15 cellular contexts compared by ENCODE assay signal in the genomic region with DNA sequence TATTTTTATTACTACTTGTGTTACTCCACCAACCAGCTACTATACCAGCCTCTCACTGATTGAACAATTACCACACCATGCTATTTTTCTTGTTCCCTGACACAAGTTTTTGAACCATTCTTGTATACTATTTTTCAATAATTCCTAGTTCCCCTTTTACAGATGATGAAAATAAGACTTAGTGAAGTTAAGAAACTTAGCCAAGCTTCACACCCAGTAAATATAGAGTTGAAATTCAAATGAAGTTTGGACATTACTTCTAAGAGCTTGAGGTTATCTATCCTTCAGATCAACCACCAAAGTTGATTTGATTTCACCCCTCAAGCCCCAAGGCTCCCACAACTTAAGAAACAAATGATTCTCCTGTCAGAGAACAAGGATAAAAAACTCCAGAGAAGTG. TPM values are rescaled to one million over a fixed set of nuclear protein-coding genes. Genes with fewer than 3 reads are reported as not detected.
DNase-seq lines count a peak whose midpoint lies in the region; ATAC-seq lines count a peak whose summit lies in the region.
"Had no signal": no experiment of that assay in that cellular context is flagged by ENCODE, and none has a peak within 500 bp of the region (broad histone marks: within the 10 kb centered on the region; RNA-seq: fewer than 3 reads in every experiment).

No MANE protein-coding gene starts in this region.

- H3K9me3 Mint-ChIP-seq in memory B cell (peaks cover 5% of the 10 kb centered on the region), T-cell (no peaks in the 10 kb centered on the region)
- peaks cover 6% of the 10 kb centered on the region for H3K9me3 Mint-ChIP-seq in activated T-helper 2 cell treated with anti-CD3 and anti-CD28 coated beads, Interferon-gamma antibody, Interleukin-2, Interleukin-4, amounts not matched to agents 10 μg/mL and 5 μg/mL and 100 μg/mL, durations not matched to agents 14 hours and 24 hours and 36 hours
- H3K9me3 Mint-ChIP-seq: activated CD8-positive, alpha-beta T cell treated with anti-CD3 and anti-CD28 coated beads for 36 hours had no signal

- CTCF ChIA-PET in T-cell (lab: Charles Lee): no interaction called here

- H3K27me3 Mint-ChIP-seq in memory B cell (no peaks in the 10 kb centered on the region), T-cell (no peaks in the 10 kb centered on the region)
- peaks cover 13% of the 10 kb centered on the region for H3K27me3 Mint-ChIP-seq in activated T-helper 2 cell treated with anti-CD3 and anti-CD28 coated beads, Interferon-gamma antibody, Interleukin-2, Interleukin-4, amounts not matched to agents 10 μg/mL and 5 μg/mL and 100 μg/mL, durations not matched to agents 14 hours and 24 hours and 36 hours (ENCODE audit: low read depth)
- H3K27me3 Mint-ChIP-seq: activated CD8-positive, alpha-beta T cell treated with anti-CD3 and anti-CD28 coated beads for 36 hours; naive B cell had no signal

- H3K4me1 Mint-ChIP-seq in memory B cell (peaks cover 16% of the 10 kb centered on the region), T-cell (peaks cover 9 to 17% (median 15%) of the 10 kb centered on the region in 3 donors)
- peaks cover 9% of the 10 kb centered on the region for H3K4me1 Mint-ChIP-seq in activated T-helper 2 cell treated with anti-CD3 and anti-CD28 coated beads, Interferon-gamma antibody, Interleukin-2, Interleukin-4, amounts not matched to agents 10 μg/mL and 5 μg/mL and 100 μg/mL, durations not matched to agents 14 hours and 24 hours and 36 hours (ENCODE audit: low read depth)

- DNase-seq in memory B cell (ENCODE audit: low spot score in 2 of 2): no peak
- no peak for DNase-seq in T-cell
- DNase-seq in cerebellar nuclear complex (lab: John Stamatoyannopoulos, UW): no peak
- DNase-seq in activated T-helper 2 cell treated with anti-CD3 and anti-CD28 coated beads, Interferon-gamma antibody, Interleukin-2, Interleukin-4, amounts not matched to agents 10 μg/mL and 5 μg/mL and 100 μg/mL, durations not matched to agents 14 hours and 24 hours and 36 hours (ENCODE audit: low spot score): no peak
- DNase-seq: activated CD8-positive, alpha-beta T cell treated with anti-CD3 and anti-CD28 coated beads for 36 hours; adrenal gland; foreskin melanocyte; KBM-7; naive B cell; NCI-H1417 treated with DMSO at 0.1 percent for 48 hours; posterior cingulate gyrus had no signal

- POLR2A ChIA-PET in T-cell (lab: Charles Lee): interaction anchor here in 1 of 2 donors (0.6 kb wide), 1 partner anchor 795 kb away, joined by 3 read pairs; no protein-coding TSS in a partner anchor

- H3K27ac Mint-ChIP-seq in memory B cell (no peak overlapping the region), T-cell (no peak overlapping the region)
- no peak overlapping the region for H3K27ac Mint-ChIP-seq in activated T-helper 2 cell treated with anti-CD3 and anti-CD28 coated beads, Interferon-gamma antibody, Interleukin-2, Interleukin-4, amounts not matched to agents 10 μg/mL and 5 μg/mL and 100 μg/mL, durations not matched to agents 14 hours and 24 hours and 36 hours
- H3K27ac Mint-ChIP-seq: activated CD8-positive, alpha-beta T cell treated with anti-CD3 and anti-CD28 coated beads for 36 hours had no signal

- ATAC-seq in GM18867 (IDR thresholded peaks at IDR 0.05; ENCODE audit: unreplicated experiment) (peak; percentile 77), GM21528 (IDR thresholded peaks at IDR 0.05; ENCODE audit: low FRiP score, unreplicated experiment) (peak; percentile 62), HG03066 (IDR thresholded peaks at IDR 0.05; ENCODE audit: low read depth, unreplicated experiment) (peak; percentile 44), memory B cell (ENCODE audit: low read depth) (peak; percentile 29), T-cell (replicated peaks in 1 of 4) (no peak)
- ATAC-seq: activated CD8-positive, alpha-beta T cell treated with anti-CD3 and anti-CD28 coated beads for 36 hours; HCT116 had no signal

- H3K36me3 Mint-ChIP-seq in memory B cell (no peaks in the 10 kb centered on the region), T-cell (no peaks in the 10 kb centered on the region)
- peaks cover 8% of the 10 kb centered on the region for H3K36me3 Mint-ChIP-seq in activated T-helper 2 cell treated with anti-CD3 and anti-CD28 coated beads, Interferon-gamma antibody, Interleukin-2, Interleukin-4, amounts not matched to agents 10 μg/mL and 5 μg/mL and 100 μg/mL, durations not matched to agents 14 hours and 24 hours and 36 hours (ENCODE audit: low read depth)

- H3K4me3 Mint-ChIP-seq in memory B cell (no peak overlapping the region), T-cell (no peak overlapping the region)
- H3K4me3 Mint-ChIP-seq in activated T-helper 2 cell treated with anti-CD3 and anti-CD28 coated beads, Interferon-gamma antibody, Interleukin-2, Interleukin-4, amounts not matched to agents 10 μg/mL and 5 μg/mL and 100 μg/mL, durations not matched to agents 14 hours and 24 hours and 36 hours (ENCODE audit: low read depth): no peak overlapping the region
- H3K4me3 Mint-ChIP-seq: activated CD8-positive, alpha-beta T cell treated with anti-CD3 and anti-CD28 coated beads for 36 hours had no signal

- intact Hi-C loops in activated T-helper 2 cell treated with anti-CD3 and anti-CD28 coated beads, Interferon-gamma antibody, Interleukin-2, Interleukin-4, amounts not matched to agents 10 μg/mL and 5 μg/mL and 100 μg/mL, durations not matched to agents 14 hours and 24 hours and 36 hours (cut with micrococcal nuclease): no loop called here

RNA-seq across cellular contexts. Expression of gene BCAS1, which starts 13.1 kb away (rescaled TPM):
- under 1 TPM in 4 of 5 donors, not detected in 1; 0.26 to 0.76 (median 0.51) TPM for total RNA-seq in T-cell
- not detected in 2 replicates for total RNA-seq in activated T-helper 2 cell treated with anti-CD3 and anti-CD28 coated beads, Interferon-gamma antibody, Interleukin-2, Interleukin-4, amounts not matched to agents 10 μg/mL and 5 μg/mL and 100 μg/mL, durations not matched to agents 14 hours and 24 hours and 36 hours

Comparison
In these comparisons a context has a peak if more than half of its experiments do, and no peak if none do; other contexts are left out.
1. ATAC-seq: peak in GM18867 (single experiment), GM21528 (single experiment), HG03066 (single experiment) and memory B cell (single experiment); none in T-cell (0 of 4).